9 cellular contexts compared by ENCODE assay signal in the genomic region with DNA sequence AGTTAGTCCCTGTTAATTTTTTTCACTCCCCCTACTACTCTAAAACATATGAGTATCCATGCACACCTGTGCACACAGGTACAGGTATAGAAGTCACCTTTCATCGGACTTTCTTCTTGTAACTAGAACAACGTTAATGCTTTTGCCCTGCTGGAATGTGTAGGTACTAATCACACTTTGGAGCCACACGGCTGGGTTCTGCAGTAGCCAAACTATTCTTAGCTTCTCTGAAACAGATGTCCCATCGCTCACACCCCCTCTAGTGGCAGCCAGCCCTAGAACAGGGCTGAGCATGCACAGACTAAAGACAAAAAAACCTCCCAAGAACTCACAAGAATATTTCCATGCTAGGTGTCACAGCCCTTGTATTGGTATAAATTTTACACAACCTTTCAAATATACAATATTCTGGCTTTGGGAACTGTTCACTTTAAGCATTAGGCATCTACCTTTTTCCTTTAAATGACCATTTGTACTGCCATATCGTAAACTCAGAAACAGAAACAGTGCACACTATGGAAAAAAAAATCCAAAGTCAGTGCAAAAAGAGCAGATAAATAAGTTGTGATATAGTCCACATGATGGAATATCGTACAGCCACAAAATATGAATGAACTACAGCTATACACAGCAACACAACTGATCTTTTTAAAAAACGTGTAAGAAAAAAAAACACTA.
DNase-seq lines count a peak whose midpoint lies in the region; ATAC-seq and TF ChIP-seq lines count a peak whose summit lies in the region.
"Had no signal": no experiment of that assay in that cellular context is flagged by ENCODE, and none has a peak within 500 bp of the region (broad histone marks: within the 10 kb centered on the region; RNA-seq: fewer than 3 reads in every experiment).

No MANE protein-coding gene starts in this region.

- H3K79me2 ChIP-seq in neural progenitor cell (ENCODE audit: low read depth) = no peaks in the 10 kb centered on the region

- no peaks in the 10 kb centered on the region for H4K20me1 ChIP-seq in neural progenitor cell (ENCODE audit: low read depth)

- H2AFZ ChIP-seq in neural progenitor cell (replicated peaks) = no peak overlapping the region

- H3K4me1 ChIP-seq in neural progenitor cell = no peaks in the 10 kb centered on the region
- H3K4me1 ChIP-seq in tibial artery = no peaks in the 10 kb centered on the region

- ATAC-seq in CD4-positive, alpha-beta T cell (ENCODE audit: poor library complexity) = peak; percentile 86
- peak; percentile 93 for ATAC-seq in HG03159 (IDR thresholded peaks at IDR 0.05; ENCODE audit: unreplicated experiment)

- H3K9me3 Mint-ChIP-seq in CD4-positive, alpha-beta T cell = no peaks in the 10 kb centered on the region
- no peaks in the 10 kb centered on the region for H3K9me3 Mint-ChIP-seq in neural progenitor cell
- H3K9me3 Mint-ChIP-seq: T-helper 1 cell treated with Interleukin-12 subunit alpha and Interleukin-12 subunit beta and Interleukin-4 antibody, amounts not matched to agents 30 μg/mL and 1 μg/mL, for 36 hours had no signal

- H3K27ac Mint-ChIP-seq in CD4-positive, alpha-beta T cell = peak overlapping the region; percentile 0
- H3K27ac Mint-ChIP-seq in neural progenitor cell = no peak overlapping the region
- H3K27ac Mint-ChIP-seq: T-helper 1 cell treated with Interleukin-12 subunit alpha and Interleukin-12 subunit beta and Interleukin-4 antibody, amounts not matched to agents 30 μg/mL and 1 μg/mL, for 36 hours had no signal

- H3K27me3 Mint-ChIP-seq in CD4-positive, alpha-beta T cell = no peaks in the 10 kb centered on the region
- H3K27me3 Mint-ChIP-seq in neural progenitor cell (ENCODE audit: insufficient read depth, low read depth) = no peaks in the 10 kb centered on the region

- peak; percentile 79 for TF ChIP-seq CTCF in CD4-positive, alpha-beta T cell (IDR thresholded peaks at IDR 0.05)
- TF ChIP-seq CTCF in neural progenitor cell (IDR thresholded peaks at IDR 0.05) (peak; percentile 88), tibial artery (IDR thresholded peaks at IDR 0.05) (peak; percentile 74 to 76)

- peaks cover 12% of the 10 kb centered on the region for H3K36me3 Mint-ChIP-seq in CD4-positive, alpha-beta T cell (ENCODE audit: low read depth)
- H3K36me3 Mint-ChIP-seq in neural progenitor cell = no peaks in the 10 kb centered on the region

- no peaks in the 10 kb centered on the region for H3F3A ChIP-seq in neural progenitor cell (ENCODE audit: low read depth)

- H3K4me3 ChIP-seq in neural progenitor cell = no peak overlapping the region
- H3K4me3 ChIP-seq in tibial artery = no peak overlapping the region

- H3K27me3 ChIP-seq in CD4-positive, alpha-beta T cell (ENCODE audit: control insufficient read depth, insufficient read depth, low read length) = no peaks in the 10 kb centered on the region
- H3K27me3 ChIP-seq in neural progenitor cell = no peaks in the 10 kb centered on the region
- H3K27me3 ChIP-seq in tibial artery = no peaks in the 10 kb centered on the region

- POLR2A ChIA-PET in CD4-positive, alpha-beta T cell (lab: Charles Lee) = no interaction called here

- H3K36me3 ChIP-seq in neural progenitor cell (no peaks in the 10 kb centered on the region), tibial artery (no peaks in the 10 kb centered on the region)

- no peak overlapping the region for H3K4me3 Mint-ChIP-seq in CD4-positive, alpha-beta T cell
- H3K4me3 Mint-ChIP-seq in neural progenitor cell = no peak overlapping the region
- H3K4me3 Mint-ChIP-seq: T-helper 1 cell treated with Interleukin-12 subunit alpha and Interleukin-12 subunit beta and Interleukin-4 antibody, amounts not matched to agents 30 μg/mL and 1 μg/mL, for 36 hours had no signal

- intact Hi-C loops in CD4-positive, alpha-beta T cell (cut with DNase I, micrococcal nuclease) = loop anchor here (5.0 to 10.0 kb wide), 2 partner anchors 66 to 112 kb away; no protein-coding TSS in a partner anchor
- intact Hi-C loops in tibial artery (cut with DNase I; ENCODE audit: low total_unique reads) = no loop called here

- DNase-seq in CD4-positive, alpha-beta T cell = peak; percentile 21 to 58 (median 36)
- DNase-seq in GM19240 (ENCODE audit: insufficient read length, low spot score) = peak; percentile 14
- DNase-seq in NOMO-1 (lab: John Stamatoyannopoulos, UW; ENCODE audit: unreplicated experiment in 2 of 2) = peak; percentile 43 to 79
- DNase-seq in activated T-cell treated with anti-CD3 and anti-CD28 coated beads for 48 hours (ENCODE audit: low read depth) = peak; percentile 37
- DNase-seq in fibroblast of gingiva (ENCODE audit: low read depth) = peak; percentile 52
- DNase-seq in neural progenitor cell (ENCODE audit: low spot score) = peak; percentile 84
- DNase-seq in tibial artery = peak; percentile 80 to 85

- H3K9me3 ChIP-seq in CD4-positive, alpha-beta T cell (ENCODE audit: control insufficient read depth, low read length) = no peaks in the 10 kb centered on the region
- H3K9me3 ChIP-seq in neural progenitor cell (ENCODE audit: low read depth) = no peaks in the 10 kb centered on the region
- H3K9me3 ChIP-seq in tibial artery = no peaks in the 10 kb centered on the region

- H3K4me1 Mint-ChIP-seq in CD4-positive, alpha-beta T cell (ENCODE audit: low read depth) = peaks cover 54% of the 10 kb centered on the region
- H3K4me1 Mint-ChIP-seq in neural progenitor cell = no peaks in the 10 kb centered on the region

- CTCF ChIA-PET in CD4-positive, alpha-beta T cell (lab: Charles Lee) = interaction anchor here (0.7 to 0.8 kb wide), 2 partner anchors 19 to 25 kb away, joined by 3 read pairs; no protein-coding TSS in a partner anchor

- H3K27ac ChIP-seq in CD4-positive, alpha-beta T cell (ENCODE audit: low read depth, low read length) = no peak overlapping the region
- H3K27ac ChIP-seq in neural progenitor cell (no peak overlapping the region), tibial artery (no peak overlapping the region)

- H3K4me2 ChIP-seq in neural progenitor cell = no peak overlapping the region

- H3K9ac ChIP-seq in neural progenitor cell = no peak overlapping the region

Comparison
In these comparisons a context has a peak if more than half of its experiments do, and no peak if none do; other contexts are left out.
1. DNase-seq: peak in every context shown above with its lines; median percentile 84 in neural progenitor cell; 82 in tibial artery; 61 in NOMO-1; 52 in fibroblast of gingiva; 37 in activated T-cell treated with anti-CD3 and anti-CD28 coated beads for 48 hours; 36 in CD4-positive, alpha-beta T cell; 14 in GM19240.